In the genomic region with DNA sequence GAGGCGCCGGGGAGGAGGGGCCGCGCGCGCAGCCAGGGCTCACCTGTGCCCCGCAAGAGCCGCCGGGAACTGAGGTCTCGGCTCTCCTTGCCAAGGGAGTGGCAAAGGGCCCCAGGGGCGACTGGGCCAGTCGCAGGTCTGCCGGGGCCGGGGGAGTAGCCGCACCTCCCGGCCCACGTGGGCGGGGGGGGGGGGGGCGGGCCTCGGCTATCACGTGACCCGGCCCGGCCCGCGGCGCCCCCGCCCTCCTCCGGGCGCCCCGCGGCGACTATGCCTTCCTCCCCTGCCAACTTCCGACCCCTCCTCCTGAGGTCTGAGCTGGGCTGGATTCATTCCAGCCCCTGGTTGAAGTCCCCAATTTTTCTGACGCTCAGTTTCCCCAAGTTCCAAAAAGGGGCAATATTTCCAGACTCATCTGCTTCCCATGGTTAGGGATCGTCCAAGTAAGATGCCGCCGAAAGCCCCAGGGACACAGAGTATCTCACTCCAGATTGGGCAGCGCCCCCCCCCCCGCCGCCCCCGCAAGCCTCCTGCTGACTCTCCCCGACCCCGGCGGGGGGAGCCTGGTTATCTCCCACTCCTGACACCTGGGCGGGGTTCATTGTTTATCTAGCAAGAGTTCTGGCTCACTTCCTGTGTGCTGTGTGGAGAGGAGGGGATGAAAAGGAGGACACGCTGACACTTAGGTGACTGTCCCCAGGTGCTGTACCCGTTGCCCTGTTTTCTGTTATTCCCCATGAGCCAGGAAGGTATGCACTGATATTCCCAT, we compare ENCODE assay signal across 9 cellular contexts. TPM values are rescaled to one million over a fixed set of nuclear protein-coding genes. Genes with fewer than 3 reads are reported as not detected.
DNase-seq lines count a peak whose midpoint lies in the region; FAIRE-seq and TF ChIP-seq lines count a peak whose summit lies in the region.
"Had no signal": no experiment of that assay in that cellular context is flagged by ENCODE, and none has a peak within 500 bp of the region (broad histone marks: within the 10 kb centered on the region; RNA-seq: fewer than 3 reads in every experiment).

A gene with protein sequence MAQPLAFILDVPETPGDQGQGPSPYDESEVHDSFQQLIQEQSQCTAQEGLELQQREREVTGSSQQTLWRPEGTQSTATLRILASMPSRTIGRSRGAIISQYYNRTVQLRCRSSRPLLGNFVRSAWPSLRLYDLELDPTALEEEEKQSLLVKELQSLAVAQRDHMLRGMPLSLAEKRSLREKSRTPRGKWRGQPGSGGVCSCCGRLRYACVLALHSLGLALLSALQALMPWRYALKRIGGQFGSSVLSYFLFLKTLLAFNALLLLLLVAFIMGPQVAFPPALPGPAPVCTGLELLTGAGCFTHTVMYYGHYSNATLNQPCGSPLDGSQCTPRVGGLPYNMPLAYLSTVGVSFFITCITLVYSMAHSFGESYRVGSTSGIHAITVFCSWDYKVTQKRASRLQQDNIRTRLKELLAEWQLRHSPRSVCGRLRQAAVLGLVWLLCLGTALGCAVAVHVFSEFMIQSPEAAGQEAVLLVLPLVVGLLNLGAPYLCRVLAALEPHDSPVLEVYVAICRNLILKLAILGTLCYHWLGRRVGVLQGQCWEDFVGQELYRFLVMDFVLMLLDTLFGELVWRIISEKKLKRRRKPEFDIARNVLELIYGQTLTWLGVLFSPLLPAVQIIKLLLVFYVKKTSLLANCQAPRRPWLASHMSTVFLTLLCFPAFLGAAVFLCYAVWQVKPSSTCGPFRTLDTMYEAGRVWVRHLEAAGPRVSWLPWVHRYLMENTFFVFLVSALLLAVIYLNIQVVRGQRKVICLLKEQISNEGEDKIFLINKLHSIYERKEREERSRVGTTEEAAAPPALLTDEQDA (minus strand): TSS at position 140 of the 769 bp plus-strand sequence. CDS start 1,923 bp downstream, outside the sequence.

- FAIRE-seq in bronchial epithelial cell (lab: Jason Lieb, UNC): no peak
- FAIRE-seq: G401.6 had no signal

- H3K9me3 ChIP-seq in smooth muscle cell (replicated peaks; ENCODE audit: low read depth): no peaks in the 10 kb centered on the region

- H3K9ac ChIP-seq in smooth muscle cell (ENCODE audit: low read depth): peak within 1 kb of the TSS; percentile 66

- TF ChIP-seq CTCF in bronchial epithelial cell (IDR thresholded peaks at IDR 0.05; ENCODE audit: insufficient read depth, low read length, severe bottlenecking) (no peak), smooth muscle cell (IDR thresholded peaks at IDR 0.05; ENCODE audit: borderline replicate concordance, insufficient read depth, poor library complexity, severe bottlenecking) (no peak)

- H3K36me3 ChIP-seq in bronchial epithelial cell (ENCODE audit: control insufficient read depth, insufficient read depth, low read length): peaks cover 7% of the 10 kb centered on the region
- H3K36me3 ChIP-seq in smooth muscle cell (ENCODE audit: low read depth): no peaks in the 10 kb centered on the region

- H4K20me1 ChIP-seq in smooth muscle cell (ENCODE audit: low read depth): no peaks in the 10 kb centered on the region

- WGBS in smooth muscle cell (ENCODE audit: low lambda C conversion rate): 10% methylated on average over 22 of the region's 47 CpGs

- H3K27me3 ChIP-seq in bronchial epithelial cell (ENCODE audit: control insufficient read depth, insufficient read depth, low read length): no peaks in the 10 kb centered on the region
- H3K27me3 ChIP-seq in smooth muscle cell (ENCODE audit: low read depth): peaks cover 18% of the 10 kb centered on the region

- peak within 1 kb of the TSS; percentile 78 for H3K4me3 ChIP-seq in bronchial epithelial cell (ENCODE audit: low read depth, low read length)
- H3K4me3 ChIP-seq in smooth muscle cell: peak within 1 kb of the TSS; percentile 91

- no peak within 1 kb of the TSS for H3K27ac ChIP-seq in smooth muscle cell (ENCODE audit: low read depth)

- peaks cover 13% of the 10 kb centered on the region for H3K4me1 ChIP-seq in smooth muscle cell (ENCODE audit: low read depth)

- no peaks in the 10 kb centered on the region for H3F3A ChIP-seq in smooth muscle cell (ENCODE audit: low read depth)

- H3K79me2 ChIP-seq in smooth muscle cell (ENCODE audit: low read depth): no peaks in the 10 kb centered on the region

- DNase-seq in NCI-H187 (lab: John Stamatoyannopoulos, UW) (peak; percentile 16 to 51), NCI-H187 treated with DMSO at 0.1 percent for 48 hours (lab: John Stamatoyannopoulos, UW) (no peak), NAMALWA (ENCODE audit: low spot score) (peak; percentile 81), UCSD-AML1 (lab: John Stamatoyannopoulos, UW; ENCODE audit: unreplicated experiment) (peak; percentile 87), bronchial epithelial cell (ENCODE audit: low read depth) (no peak), islet precursor cell (peak; percentile 95), smooth muscle cell (lab: John Stamatoyannopoulos, UW; ENCODE audit: unreplicated experiment) (no peak), H4 (ENCODE audit: low spot score) (no peak)

- H2AFZ ChIP-seq in smooth muscle cell (ENCODE audit: low read depth): peak within 1 kb of the TSS; percentile 90

- peak within 1 kb of the TSS; percentile 99 for H3K4me2 ChIP-seq in smooth muscle cell

RNA-seq across cellular contexts. Expression of the gene that starts here (rescaled TPM):
- total RNA-seq in bronchial epithelial cell: 42.9 and 51.7 TPM in 2 replicates
- total RNA-seq in smooth muscle cell: 24.1 and 42.2 TPM in 2 replicates
- 40.2 and 65.3 TPM in 2 replicates for polyA plus RNA-seq in smooth muscle cell
- 2.7 and 7.9 TPM in 2 replicates for total RNA-seq in H4 (2014; rRNA removed; shearing (Covaris generic))

Comparison
In these comparisons a context has a peak if more than half of its experiments do, and no peak if none do; other contexts are left out.
1. DNase-seq: peak in NCI-H187 (2 of 2), NAMALWA (single experiment), UCSD-AML1 (single experiment) and islet precursor cell (single experiment); none in NCI-H187 treated with DMSO at 0.1 percent for 48 hours (single experiment), bronchial epithelial cell (single experiment), smooth muscle cell (single experiment) and H4 (single experiment).